11 cellular contexts compared by ENCODE assay signal in the genomic region with DNA sequence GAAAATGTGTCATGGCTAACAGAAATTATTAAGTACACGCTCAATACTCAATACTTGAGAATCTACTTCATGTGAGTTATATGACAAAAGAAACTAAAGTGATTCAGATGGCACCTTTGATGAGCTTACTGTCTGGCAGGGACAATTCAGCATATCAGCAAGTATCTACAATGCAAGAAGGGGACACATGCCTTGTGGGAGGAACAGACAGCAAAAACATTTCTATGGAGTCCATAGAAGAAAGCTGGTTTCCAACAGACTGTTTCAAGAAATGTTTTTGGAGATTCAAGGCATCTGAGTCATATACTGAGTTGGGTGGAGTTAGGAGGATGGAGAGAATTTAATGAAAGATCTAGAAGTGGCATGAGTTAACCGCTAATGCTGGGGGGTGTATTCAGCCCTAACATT. TPM values are rescaled to one million over a fixed set of nuclear protein-coding genes. Genes with fewer than 3 reads are reported as not detected.
DNase-seq lines count a peak whose midpoint lies in the region; ATAC-seq and TF ChIP-seq lines count a peak whose summit lies in the region.
"Had no signal": no experiment of that assay in that cellular context is flagged by ENCODE, and none has a peak within 500 bp of the region (broad histone marks: within the 10 kb centered on the region; RNA-seq: fewer than 3 reads in every experiment).

No MANE protein-coding gene starts in this region.

- H3K36me3 ChIP-seq in smooth muscle cell (ENCODE audit: low read depth) = no peaks in the 10 kb centered on the region

- H3K79me2 ChIP-seq in smooth muscle cell (ENCODE audit: low read depth) = peaks cover 74% of the 10 kb centered on the region

- no peak overlapping the region for H3K9ac ChIP-seq in smooth muscle cell (ENCODE audit: low read depth)

- WGBS in smooth muscle cell (ENCODE audit: low lambda C conversion rate) = 90% methylated on average over 2 of the region's 2 CpGs

- H3K9me3 ChIP-seq in smooth muscle cell (replicated peaks; ENCODE audit: low read depth) = no peaks in the 10 kb centered on the region
- H3K9me3 ChIP-seq: spleen had no signal

- no peak overlapping the region for H2AFZ ChIP-seq in smooth muscle cell (ENCODE audit: low read depth)

- no peaks in the 10 kb centered on the region for H3K27me3 ChIP-seq in smooth muscle cell (ENCODE audit: low read depth)
- H3K27me3 ChIP-seq: spleen had no signal

- no peak overlapping the region for H3K4me3 ChIP-seq in coronary artery
- H3K4me3 ChIP-seq in smooth muscle cell = no peak overlapping the region
- H3K4me3 ChIP-seq: spleen had no signal

- H3K4me1 ChIP-seq in smooth muscle cell (ENCODE audit: low read depth) = peaks cover 8% of the 10 kb centered on the region

- H3F3A ChIP-seq in smooth muscle cell (ENCODE audit: low read depth) = peaks cover 21% of the 10 kb centered on the region

- DNase-seq in coronary artery (ENCODE audit: low spot score) (no peak), smooth muscle cell (lab: John Stamatoyannopoulos, UW; ENCODE audit: unreplicated experiment) (no peak), NCI-H2029 treated with DMSO at 0.1 percent for 48 hours (lab: John Stamatoyannopoulos, UW) (no peak), NCI-H510A treated with DMSO at 0.1 percent for 48 hours (lab: John Stamatoyannopoulos, UW) (no peak)
- DNase-seq: NCI-H2029, spleen had no signal

- H3K4me2 ChIP-seq in smooth muscle cell = no peak overlapping the region

- ATAC-seq in GM18867 (IDR thresholded peaks at IDR 0.05; ENCODE audit: unreplicated experiment) (peak; percentile 37), HG03378 (IDR thresholded peaks at IDR 0.05; ENCODE audit: unreplicated experiment) (peak; percentile 38), HG03159 (IDR thresholded peaks at IDR 0.05; ENCODE audit: unreplicated experiment) (no peak), GM21381 (IDR thresholded peaks at IDR 0.05; ENCODE audit: unreplicated experiment) (no peak)
- ATAC-seq: esophagus mucosa had no signal

- TF ChIP-seq CTCF in coronary artery (IDR thresholded peaks at IDR 0.05) = no peak
- TF ChIP-seq CTCF in smooth muscle cell (IDR thresholded peaks at IDR 0.05; ENCODE audit: borderline replicate concordance, insufficient read depth, poor library complexity, severe bottlenecking) = no peak

- H3K27ac ChIP-seq in coronary artery (peak overlapping the region; percentile 3 to 52), smooth muscle cell (ENCODE audit: low read depth) (peak overlapping the region; percentile 98)
- H3K27ac ChIP-seq: spleen had no signal

- H4K20me1 ChIP-seq in smooth muscle cell (ENCODE audit: low read depth) = peaks cover 74% of the 10 kb centered on the region

RNA-seq across cellular contexts. Expression of gene MBNL2, which starts 54.7 kb away (rescaled TPM):
- 120 and 147 TPM in 2 replicates for total RNA-seq in smooth muscle cell
- polyA plus RNA-seq in smooth muscle cell = 33.7 and 34.9 TPM in 2 replicates

Comparison
In these comparisons a context has a peak if more than half of its experiments do, and no peak if none do; other contexts are left out.
1. ATAC-seq: peak in GM18867 (single experiment) and HG03378 (single experiment); none in HG03159 (single experiment) and GM21381 (single experiment).